In the genomic region with DNA sequence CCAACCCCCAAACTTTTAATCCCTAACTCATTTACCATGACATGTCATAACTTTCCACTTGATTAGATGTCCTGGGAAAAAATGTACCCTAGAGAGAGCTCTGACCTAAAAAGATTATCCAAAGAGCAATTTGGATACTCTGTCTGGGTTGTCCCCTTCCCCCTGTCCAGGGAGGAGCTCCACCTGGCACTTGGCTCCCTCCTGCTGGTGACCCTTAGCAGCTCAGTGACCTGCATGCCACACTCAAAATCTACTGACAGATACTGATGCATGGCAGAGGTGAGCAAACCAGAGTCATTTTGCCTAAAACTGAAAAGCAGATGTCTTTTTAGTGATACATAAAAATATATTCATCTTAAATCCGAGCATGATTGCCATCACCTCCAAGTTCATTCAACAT, we compare ENCODE assay signal across 30 cellular contexts.
"Had no signal": no experiment of that assay in that cellular context is flagged by ENCODE, and none has a peak within 500 bp of the region (broad histone marks: within the 10 kb centered on the region; RNA-seq: fewer than 3 reads in every experiment).

No MANE protein-coding gene starts in this region.

- H3K4me1 Mint-ChIP-seq: immature natural killer cell; naive thymus-derived CD8-positive, alpha-beta T cell; nephron; neural crest cell; stimulated activated naive B cell treated with anti-CD40 and anti-IgM and Interleukin-4, amounts not matched to agents 10 μg/mL and 1 μg/mL and 100 μg/mL, for 72 hours had no signal

- H3K4me1 ChIP-seq: left lung, lower lobe of right lung, pancreas, prostate gland, stomach, testis, thyroid gland, uterus had no signal

- H3K9me3 ChIP-seq: lower lobe of right lung, pancreas, prostate gland, testis, thyroid gland, uterus had no signal

- ATAC-seq: left colon; left lung; lower lobe of right lung; naive thymus-derived CD8-positive, alpha-beta T cell; pancreas; right cardiac atrium; sciatic nerve; stimulated activated naive B cell treated with anti-CD40 and anti-IgM and Interleukin-4, amounts not matched to agents 10 μg/mL and 1 μg/mL and 100 μg/mL, for 72 hours; stimulated activated naive CD8-positive, alpha-beta T cell treated with anti-CD3 and anti-CD28 coated beads, Interleukin-15, Interleukin-2, amounts not matched to agents 100 U/mL and 50 U/mL, for 24 hours had no signal

- DNase-seq: hippocampal formation; immature natural killer cell; kidney; left colon; left lung; lower lobe of right lung; mammary epithelial cell; mesenchymal stem cell; naive thymus-derived CD8-positive, alpha-beta T cell; nucleus accumbens; pancreas; posterior cingulate gyrus; retina; right cardiac atrium; stimulated activated CD4-positive, alpha-beta T cell treated with anti-CD3 and anti-CD28 coated beads, Interleukin-12 subunit alpha, Interleukin-12 subunit beta, amount 100 ng/mL, for 4 hours; stimulated activated CD4-positive, alpha-beta T cell treated with anti-CD3 and anti-CD28 coated beads, Interleukin-15, amount 100 ng/mL, for 24 hours; stimulated activated CD4-positive, alpha-beta T cell treated with anti-CD3 and anti-CD28 coated beads, Interleukin-2, amount 100 ng/mL, for 24 hours; stimulated activated CD4-positive, alpha-beta T cell treated with anti-CD3 and anti-CD28 coated beads, Interleukin-4, amount 100 ng/mL, for 1 hour; stimulated activated naive B cell treated with anti-CD40 and anti-IgM and Interleukin-4, amounts not matched to agents 10 μg/mL and 1 μg/mL and 100 μg/mL, for 72 hours; stimulated activated naive CD8-positive, alpha-beta T cell treated with anti-CD3 and anti-CD28 coated beads, Interleukin-15, Interleukin-2, amounts not matched to agents 100 U/mL and 50 U/mL, for 24 hours; stomach; testis; thyroid gland; trophoblast cell; uterus had no signal

- H3K9me3 Mint-ChIP-seq: neural crest cell; stimulated activated naive B cell treated with anti-CD40 and anti-IgM and Interleukin-4, amounts not matched to agents 10 μg/mL and 1 μg/mL and 100 μg/mL, for 72 hours had no signal

- H3K27me3 ChIP-seq: left lung, pancreas, stomach, testis, thyroid gland, uterus had no signal

- H3K4me3 ChIP-seq: left lung, lower lobe of right lung, pancreas, prostate gland, skin epidermis, stomach, testis, thyroid gland, uterus had no signal

- H3K27ac ChIP-seq: left lung, lower lobe of right lung, pancreas, prostate gland, skin epidermis, stomach, testis, thyroid gland, uterus had no signal

- H3K27ac Mint-ChIP-seq: immature natural killer cell; naive thymus-derived CD8-positive, alpha-beta T cell; nephron; stimulated activated naive B cell treated with anti-CD40 and anti-IgM and Interleukin-4, amounts not matched to agents 10 μg/mL and 1 μg/mL and 100 μg/mL, for 72 hours had no signal

- H3K4me3 Mint-ChIP-seq: immature natural killer cell; naive thymus-derived CD8-positive, alpha-beta T cell; nephron; neural crest cell; stimulated activated naive B cell treated with anti-CD40 and anti-IgM and Interleukin-4, amounts not matched to agents 10 μg/mL and 1 μg/mL and 100 μg/mL, for 72 hours had no signal

- H3K36me3 Mint-ChIP-seq: immature natural killer cell; naive thymus-derived CD8-positive, alpha-beta T cell; stimulated activated naive B cell treated with anti-CD40 and anti-IgM and Interleukin-4, amounts not matched to agents 10 μg/mL and 1 μg/mL and 100 μg/mL, for 72 hours had no signal

- H3K27me3 Mint-ChIP-seq: naive thymus-derived CD8-positive, alpha-beta T cell; stimulated activated naive B cell treated with anti-CD40 and anti-IgM and Interleukin-4, amounts not matched to agents 10 μg/mL and 1 μg/mL and 100 μg/mL, for 72 hours had no signal

- H3K36me3 ChIP-seq: left lung, lower lobe of right lung, pancreas, prostate gland, stomach, thyroid gland, uterus had no signal
